In genomic region chr16:79560923-79561322, GRCh38 we compare ENCODE assay signal across 27 cellular contexts.
"Had no signal": no experiment of that assay in that cellular context is flagged by ENCODE, and none has a peak within 500 bp of the region (broad histone marks: within the 10 kb centered on the region; RNA-seq: fewer than 3 reads in every experiment).

No MANE protein-coding gene starts in this region.

- DNase-seq: activated CD4-positive, alpha-beta memory T cell treated with anti-CD3 and anti-CD28 coated beads for 36 hours; activated CD4-positive, alpha-beta T cell treated with anti-CD3 and anti-CD28 coated beads for 36 hours; activated CD4-positive, alpha-beta T cell treated with anti-CD3 and anti-CD28 coated beads, Interleukin-2, amount 10 ng/mL, durations not matched to agents 24 days and 14 days; activated CD4-positive, CD25-positive, alpha-beta regulatory T cell; activated CD4-positive, CD25-positive, alpha-beta regulatory T cell treated with anti-CD3 and anti-CD28 coated beads, Interleukin-2, amount 50 U/mL, for 72 hours; activated CD8-positive, alpha-beta memory T cell treated with anti-CD3 and anti-CD28 coated beads, Interleukin-2, amount 10 ng/mL, durations not matched to agents 7 days and 5 days; activated CD8-positive, alpha-beta memory T cell treated with anti-CD3 and anti-CD28 coated beads, Interleukin-2, amount 50 U/mL, for 4 hours; activated CD8-positive, alpha-beta T cell treated with anti-CD3 and anti-CD28 coated beads, Interleukin-2, amount 10 ng/mL, durations not matched to agents 7 days and 5 days; activated effector memory CD4-positive, alpha-beta T cell treated with anti-CD3 and anti-CD28 coated beads, Interleukin-2, amount 50 U/mL, for 16 hours; activated naive CD4-positive, alpha-beta T cell; activated naive CD4-positive, alpha-beta T cell treated with anti-CD3 and anti-CD28 coated beads, Interleukin-2, amount 10 ng/mL, durations not matched to agents 7 days and 5 days; activated naive CD8-positive, alpha-beta T cell treated with anti-CD3 and anti-CD28 coated beads, Interleukin-2, amount 10 ng/mL, durations not matched to agents 7 days and 5 days; activated T-cell treated with anti-CD3 and anti-CD28 coated beads, Interleukin-2, amount 50 U/mL, for 1 hour; activated T-cell treated with anti-CD3 and anti-CD28 coated beads, Interleukin-2, amount 50 U/mL, for 48 hours; amniotic stem cell; anterior cingulate cortex; brain microvascular endothelial cell; caudate nucleus; cortex of kidney; dermis blood vessel endothelial cell; effector CD4-positive, alpha-beta T cell; effector memory CD8-positive, alpha-beta T cell; erythroblast; foreskin melanocyte; T-helper 2 cell had no signal

- H3K4me3 ChIP-seq: esophagus muscularis mucosa had no signal

- ATAC-seq: activated CD4-positive, alpha-beta T cell treated with anti-CD3 and anti-CD28 coated beads for 36 hours; activated CD8-positive, alpha-beta memory T cell treated with anti-CD3 and anti-CD28 coated beads, Interleukin-2, amount 10 ng/mL, durations not matched to agents 7 days and 5 days; activated CD8-positive, alpha-beta T cell treated with anti-CD3 and anti-CD28 coated beads, Interleukin-2, amount 10 ng/mL, durations not matched to agents 7 days and 5 days; activated naive CD4-positive, alpha-beta T cell treated with anti-CD3 and anti-CD28 coated beads, Interleukin-2, amount 50 U/mL, for 72 hours; effector memory CD8-positive, alpha-beta T cell had no signal

- H3K9me3 ChIP-seq: esophagus muscularis mucosa had no signal

- H3K27me3 ChIP-seq: brain microvascular endothelial cell, esophagus muscularis mucosa had no signal

- H3K36me3 ChIP-seq: brain microvascular endothelial cell, esophagus muscularis mucosa had no signal

- H3K4me1 ChIP-seq: esophagus muscularis mucosa had no signal
